In the genomic region with DNA sequence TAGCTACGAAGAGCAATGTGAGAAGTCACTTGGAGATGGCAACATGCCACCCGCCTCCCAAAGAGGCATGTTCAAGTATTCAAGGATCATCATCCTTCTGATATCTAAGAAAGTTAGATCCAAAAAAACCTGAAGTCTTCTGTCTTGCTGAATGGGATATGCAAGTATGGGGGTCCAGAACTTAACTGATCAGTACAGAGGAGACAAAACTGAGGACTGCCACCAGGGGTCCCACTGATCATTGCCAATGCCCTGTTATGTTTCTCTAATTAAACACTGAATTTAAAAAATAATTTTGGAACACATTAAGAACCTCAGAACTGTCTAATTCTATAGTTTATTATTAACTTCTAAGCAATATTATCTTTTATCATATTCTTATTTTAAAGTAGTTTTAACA, we compare ENCODE assay signal across 12 cellular contexts.
DNase-seq lines count a peak whose midpoint lies in the region; ATAC-seq, FAIRE-seq and TF ChIP-seq lines count a peak whose summit lies in the region.
"Had no signal": no experiment of that assay in that cellular context is flagged by ENCODE, and none has a peak within 500 bp of the region (broad histone marks: within the 10 kb centered on the region; RNA-seq: fewer than 3 reads in every experiment).

No MANE protein-coding gene starts in this region.

- no peaks in the 10 kb centered on the region for H4K20me1 ChIP-seq in DOHH2 (ENCODE audit: control insufficient read depth, insufficient read depth, low read depth, low read length)
- no peaks in the 10 kb centered on the region for H4K20me1 ChIP-seq in neural cell (ENCODE audit: insufficient read depth)

- H3K36me3 ChIP-seq in DOHH2 (ENCODE audit: control insufficient read depth, low read length) (no peaks in the 10 kb centered on the region), neural cell (ENCODE audit: insufficient read depth, low read length) (no peaks in the 10 kb centered on the region), pancreas (no peaks in the 10 kb centered on the region)

- H3K9me2 ChIP-seq in DOHH2 (replicated peaks; ENCODE audit: control insufficient read depth, low read length): no peaks in the 10 kb centered on the region
- H3K9me2 ChIP-seq in neural cell (ENCODE audit: insufficient read depth, low read length): no peaks in the 10 kb centered on the region

- H3F3A ChIP-seq in DOHH2 (ENCODE audit: control insufficient read depth, insufficient read depth) (no peaks in the 10 kb centered on the region), neural cell (ENCODE audit: insufficient read depth, low read length, poor library complexity, severe bottlenecking) (no peaks in the 10 kb centered on the region)

- intact Hi-C loops in pancreas (cut with DNase I): no loop called here

- H3K4me1 ChIP-seq in DOHH2 (ENCODE audit: control insufficient read depth, low read length): no peaks in the 10 kb centered on the region
- no peaks in the 10 kb centered on the region for H3K4me1 ChIP-seq in pancreas
- H3K4me1 ChIP-seq: psoas muscle had no signal

- TF ChIP-seq EP300 in neural cell (conservative IDR thresholded peaks at IDR 0.05; ENCODE audit: poor library complexity, severe bottlenecking): no peak

- peak; percentile 29 for DNase-seq in NCI-H748 (lab: John Stamatoyannopoulos, UW; ENCODE audit: unreplicated experiment)
- DNase-seq in choroid plexus epithelial cell (ENCODE audit: low read depth): no peak
- DNase-seq in NCI-H524 treated with DMSO at 0.1 percent for 48 hours (lab: John Stamatoyannopoulos, UW): no peak
- DNase-seq in pancreas: no peak
- DNase-seq: activated naive CD8-positive, alpha-beta T cell treated with anti-CD3 and anti-CD28 coated beads, Interleukin-2, amount 10 ng/mL, durations not matched to agents 7 days and 5 days; psoas muscle had no signal

- no peaks in the 10 kb centered on the region for H3K79me2 ChIP-seq in DOHH2 (ENCODE audit: control insufficient read depth, low read length)
- H3K79me2 ChIP-seq in neural cell (replicated peaks; ENCODE audit: insufficient read depth, low read length): no peaks in the 10 kb centered on the region

- H3K9me3 ChIP-seq in DOHH2 (ENCODE audit: control insufficient read depth, insufficient read depth, low read length): no peaks in the 10 kb centered on the region
- no peaks in the 10 kb centered on the region for H3K9me3 ChIP-seq in neural cell (ENCODE audit: low read length)
- no peaks in the 10 kb centered on the region for H3K9me3 ChIP-seq in pancreas
- H3K9me3 ChIP-seq: psoas muscle had no signal

- ATAC-seq in HG03025 (IDR thresholded peaks at IDR 0.05; ENCODE audit: low FRiP score, unreplicated experiment) (no peak), GM21576 (IDR thresholded peaks at IDR 0.05; ENCODE audit: unreplicated experiment) (no peak), pancreas (no peak)
- ATAC-seq: psoas muscle had no signal

- 52 to 65% methylated on average over 2 of the region's 2 CpGs for WGBS in pancreas, 2 donors

- no peak overlapping the region for H2AFZ ChIP-seq in neural cell (ENCODE audit: low read depth, low read length)

- TF ChIP-seq RAD21 in neural cell (conservative IDR thresholded peaks at IDR 0.05): no peak

- TF ChIP-seq CTCF in DOHH2 (IDR thresholded peaks at IDR 0.05; ENCODE audit: low read depth, low read length, poor library complexity, severe bottlenecking) (peak; percentile 16), choroid plexus epithelial cell (conservative IDR thresholded peaks at IDR 0.05; ENCODE audit: low read depth, low read length) (peak; percentile 36), neural cell (IDR thresholded peaks at IDR 0.05; ENCODE audit: poor library complexity, severe bottlenecking) (peak; percentile 17), pancreas (IDR thresholded peaks at IDR 0.05) (no peak)

- H3K27me3 ChIP-seq in DOHH2 (ENCODE audit: control insufficient read depth, low read length) (no peaks in the 10 kb centered on the region), neural cell (ENCODE audit: insufficient read depth, low read depth, low read length) (no peaks in the 10 kb centered on the region), pancreas (no peaks in the 10 kb centered on the region)

- H3K27ac ChIP-seq in DOHH2 (ENCODE audit: low read depth, low read length) (no peak overlapping the region), neural cell (ENCODE audit: low read length) (no peak overlapping the region), pancreas (no peak overlapping the region)
- H3K27ac ChIP-seq: psoas muscle had no signal

- H3K4me2 ChIP-seq in DOHH2 (ENCODE audit: low read length): no peak overlapping the region
- H3K4me2 ChIP-seq in neural cell (ENCODE audit: low read length): no peak overlapping the region

- H3K4me3 ChIP-seq in DOHH2 (ENCODE audit: low read length) (no peak overlapping the region), choroid plexus epithelial cell (ENCODE audit: low read depth, low read length) (no peak overlapping the region), neural cell (ENCODE audit: low read length) (no peak overlapping the region), pancreas (no peak overlapping the region)
- H3K4me3 ChIP-seq: lung, psoas muscle had no signal

- no peak overlapping the region for H3K9ac ChIP-seq in neural cell (ENCODE audit: low read length)

- no peak for FAIRE-seq in pancreas (lab: Jason Lieb, UNC)
- FAIRE-seq: GM18507 had no signal

TF ChIP-seq in neural cell, 6 proteins besides CTCF, POLR2A, EP300 and RAD21:
- TF ChIP-seq POLR2AphosphoS5 (IDR thresholded peaks at IDR 0.05): no peak
- no peak for TF ChIP-seq MXI1 (conservative IDR thresholded peaks at IDR 0.05; ENCODE audit: poor library complexity, severe bottlenecking)
- no peak for TF ChIP-seq SMC3 (conservative IDR thresholded peaks at IDR 0.05; ENCODE audit: poor library complexity)
- TF ChIP-seq, protein P1, sequence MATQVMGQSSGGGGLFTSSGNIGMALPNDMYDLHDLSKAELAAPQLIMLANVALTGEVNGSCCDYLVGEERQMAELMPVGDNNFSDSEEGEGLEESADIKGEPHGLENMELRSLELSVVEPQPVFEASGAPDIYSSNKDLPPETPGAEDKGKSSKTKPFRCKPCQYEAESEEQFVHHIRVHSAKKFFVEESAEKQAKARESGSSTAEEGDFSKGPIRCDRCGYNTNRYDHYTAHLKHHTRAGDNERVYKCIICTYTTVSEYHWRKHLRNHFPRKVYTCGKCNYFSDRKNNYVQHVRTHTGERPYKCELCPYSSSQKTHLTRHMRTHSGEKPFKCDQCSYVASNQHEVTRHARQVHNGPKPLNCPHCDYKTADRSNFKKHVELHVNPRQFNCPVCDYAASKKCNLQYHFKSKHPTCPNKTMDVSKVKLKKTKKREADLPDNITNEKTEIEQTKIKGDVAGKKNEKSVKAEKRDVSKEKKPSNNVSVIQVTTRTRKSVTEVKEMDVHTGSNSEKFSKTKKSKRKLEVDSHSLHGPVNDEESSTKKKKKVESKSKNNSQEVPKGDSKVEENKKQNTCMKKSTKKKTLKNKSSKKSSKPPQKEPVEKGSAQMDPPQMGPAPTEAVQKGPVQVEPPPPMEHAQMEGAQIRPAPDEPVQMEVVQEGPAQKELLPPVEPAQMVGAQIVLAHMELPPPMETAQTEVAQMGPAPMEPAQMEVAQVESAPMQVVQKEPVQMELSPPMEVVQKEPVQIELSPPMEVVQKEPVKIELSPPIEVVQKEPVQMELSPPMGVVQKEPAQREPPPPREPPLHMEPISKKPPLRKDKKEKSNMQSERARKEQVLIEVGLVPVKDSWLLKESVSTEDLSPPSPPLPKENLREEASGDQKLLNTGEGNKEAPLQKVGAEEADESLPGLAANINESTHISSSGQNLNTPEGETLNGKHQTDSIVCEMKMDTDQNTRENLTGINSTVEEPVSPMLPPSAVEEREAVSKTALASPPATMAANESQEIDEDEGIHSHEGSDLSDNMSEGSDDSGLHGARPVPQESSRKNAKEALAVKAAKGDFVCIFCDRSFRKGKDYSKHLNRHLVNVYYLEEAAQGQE (IDR thresholded peaks at IDR 0.05; ENCODE audit: borderline replicate concordance): no peak
- no peak for TF ChIP-seq EZH2 (IDR thresholded peaks at IDR 0.05; ENCODE audit: borderline replicate concordance, insufficient read depth, low read length, poor library complexity, severe bottlenecking)
- no peak for TF ChIP-seq TAF1 (IDR thresholded peaks at IDR 0.05; ENCODE audit: low read depth)

Comparison
In these comparisons a context has a peak if more than half of its experiments do, and no peak if none do; other contexts are left out.
1. CTCF ChIP-seq: peak in DOHH2 (single experiment), choroid plexus epithelial cell (single experiment) and neural cell (single experiment); none in pancreas (0 of 4).